In the genomic region with DNA sequence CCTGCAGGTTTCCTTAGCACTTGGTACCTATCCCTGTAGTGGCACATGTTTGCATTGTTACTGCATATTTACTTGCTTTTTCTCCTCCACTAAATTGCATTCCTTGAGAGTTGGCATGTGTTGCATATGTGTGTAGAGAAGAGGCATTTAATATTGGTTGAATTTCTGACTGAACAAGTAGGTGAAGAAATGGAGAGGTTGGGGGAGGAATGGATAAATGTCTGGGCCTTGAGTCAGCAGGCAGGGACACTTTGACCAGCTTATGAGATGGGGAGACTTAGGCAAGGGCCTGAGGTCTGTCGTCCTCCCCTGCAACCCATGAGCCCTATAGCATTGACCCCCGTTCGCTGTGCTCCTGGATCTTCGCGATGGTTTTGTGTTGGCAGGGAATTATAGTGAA, we compare ENCODE assay signal across 17 cellular contexts. TPM values are rescaled to one million over a fixed set of nuclear protein-coding genes. Genes with fewer than 3 reads are reported as not detected.
DNase-seq lines count a peak whose midpoint lies in the region; ATAC-seq and TF ChIP-seq lines count a peak whose summit lies in the region.
"Had no signal": no experiment of that assay in that cellular context is flagged by ENCODE, and none has a peak within 500 bp of the region (broad histone marks: within the 10 kb centered on the region; RNA-seq: fewer than 3 reads in every experiment).

No MANE protein-coding gene starts in this region.

- no peaks in the 10 kb centered on the region for H3K9me3 Mint-ChIP-seq in activated T-cell treated with anti-CD3 and anti-CD28 coated beads, Interleukin-2, amount 50 U/mL, for 72 hours
- H3K9me3 Mint-ChIP-seq in IgD-negative memory B cell: no peaks in the 10 kb centered on the region
- no peaks in the 10 kb centered on the region for H3K9me3 Mint-ChIP-seq in activated naive CD8-positive, alpha-beta T cell treated with anti-CD3 and anti-CD28 coated beads, Interleukin-2, amount 50 U/mL, for 24 hours
- no peaks in the 10 kb centered on the region for H3K9me3 Mint-ChIP-seq in stimulated activated effector memory CD8-positive, alpha-beta T cell treated with anti-CD3 and anti-CD28 coated beads, Interleukin-12 subunit alpha, Interleukin-12 subunit beta, amount 100 ng/mL, for 72 hours

- H3K36me3 Mint-ChIP-seq in activated T-cell treated with anti-CD3 and anti-CD28 coated beads, Interleukin-2, amount 50 U/mL, for 72 hours (ENCODE audit: insufficient read depth in 2 of 2): peaks cover 8 to 17% of the 10 kb centered on the region in 2 donors
- peaks cover 4% of the 10 kb centered on the region for H3K36me3 Mint-ChIP-seq in IgD-negative memory B cell
- peaks cover 26% of the 10 kb centered on the region for H3K36me3 Mint-ChIP-seq in activated naive CD8-positive, alpha-beta T cell treated with anti-CD3 and anti-CD28 coated beads, Interleukin-2, amount 50 U/mL, for 24 hours (ENCODE audit: low read depth)
- peaks cover 43% of the 10 kb centered on the region for H3K36me3 Mint-ChIP-seq in stimulated activated effector memory CD8-positive, alpha-beta T cell treated with anti-CD3 and anti-CD28 coated beads, Interleukin-12 subunit alpha, Interleukin-12 subunit beta, amount 100 ng/mL, for 72 hours

- no peaks in the 10 kb centered on the region for H3K36me3 ChIP-seq in MM.1S (replicated peaks; ENCODE audit: insufficient read depth, low read length)

- H3F3A ChIP-seq in MM.1S (ENCODE audit: insufficient read depth, low read length): peaks cover 3% of the 10 kb centered on the region; the same call in 1 of the 2 replicates

- no peaks in the 10 kb centered on the region for H3K9me3 ChIP-seq in MM.1S (replicated peaks; ENCODE audit: insufficient read depth, low read length)
- H3K9me3 ChIP-seq: left ventricle myocardium inferior, Peyer's patch, upper lobe of right lung had no signal

- H3K4me1 ChIP-seq in MM.1S (ENCODE audit: low read length): peaks cover 5% of the 10 kb centered on the region
- H3K4me1 ChIP-seq: upper lobe of right lung had no signal

- peaks cover 16% of the 10 kb centered on the region for H4K20me1 ChIP-seq in MM.1S (ENCODE audit: insufficient read depth, low read length)

- no peak overlapping the region for H3K9ac ChIP-seq in MM.1S (ENCODE audit: low read length)

- no peak overlapping the region for H3K4me3 ChIP-seq in MM.1S (ENCODE audit: low read length)
- H3K4me3 ChIP-seq: hepatocyte, left ventricle myocardium inferior, Peyer's patch, upper lobe of right lung had no signal

- no peak overlapping the region for H3K4me2 ChIP-seq in MM.1S (ENCODE audit: low read depth, low read length)
- H3K4me2 ChIP-seq: hepatocyte had no signal

- H3K9me2 ChIP-seq in MM.1S (replicated peaks; ENCODE audit: insufficient read depth, low read length): no peaks in the 10 kb centered on the region

- DNase-seq in activated T-cell treated with anti-CD3 and anti-CD28 coated beads, Interleukin-2, amount 50 U/mL, for 72 hours: no peak
- no peak for DNase-seq in activated T-cell treated with anti-CD3 and anti-CD28 coated beads, Interleukin-2, amount 50 U/mL, for 48 hours
- no peak for DNase-seq in activated naive CD8-positive, alpha-beta T cell treated with anti-CD3 and anti-CD28 coated beads, Interleukin-2, amount 50 U/mL, for 24 hours
- no peak for DNase-seq in stimulated activated effector memory CD8-positive, alpha-beta T cell treated with anti-CD3 and anti-CD28 coated beads, Interleukin-12 subunit alpha, Interleukin-12 subunit beta, amount 100 ng/mL, for 72 hours (ENCODE audit: low spot score in 2 of 2)
- DNase-seq in MM.1S: no peak
- DNase-seq: activated gamma-delta T cell; effector CD4-positive, alpha-beta T cell; left ventricle myocardium inferior; NCI-H2081 treated with DMSO at 0.1 percent for 48 hours; Peyer's patch; upper lobe of right lung had no signal

- H3K27ac Mint-ChIP-seq in activated T-cell treated with anti-CD3 and anti-CD28 coated beads, Interleukin-2, amount 50 U/mL, for 72 hours: peak overlapping the region; percentile 23
- H3K27ac Mint-ChIP-seq in IgD-negative memory B cell: peak overlapping the region; percentile 81 to 89 (median 86)
- peak overlapping the region; percentile 98 for H3K27ac Mint-ChIP-seq in activated naive CD8-positive, alpha-beta T cell treated with anti-CD3 and anti-CD28 coated beads, Interleukin-2, amount 50 U/mL, for 24 hours
- H3K27ac Mint-ChIP-seq in stimulated activated effector memory CD8-positive, alpha-beta T cell treated with anti-CD3 and anti-CD28 coated beads, Interleukin-12 subunit alpha, Interleukin-12 subunit beta, amount 100 ng/mL, for 72 hours: no peak overlapping the region

- TF ChIP-seq CTCF in MM.1S (IDR thresholded peaks at IDR 0.05; ENCODE audit: low read length): no peak

- no peak overlapping the region for H2AFZ ChIP-seq in MM.1S (ENCODE audit: low read length)
- H2AFZ ChIP-seq: hepatocyte had no signal

- H3K79me2 ChIP-seq in MM.1S (ENCODE audit: low read length): no peaks in the 10 kb centered on the region

- peaks cover 85% of the 10 kb centered on the region for H3K4me1 Mint-ChIP-seq in activated T-cell treated with anti-CD3 and anti-CD28 coated beads, Interleukin-2, amount 50 U/mL, for 72 hours (ENCODE audit: low read depth)
- H3K4me1 Mint-ChIP-seq in IgD-negative memory B cell: peaks cover 59 to 68% (median 65%) of the 10 kb centered on the region in 3 donors
- H3K4me1 Mint-ChIP-seq in activated naive CD8-positive, alpha-beta T cell treated with anti-CD3 and anti-CD28 coated beads, Interleukin-2, amount 50 U/mL, for 24 hours: peaks cover 85% of the 10 kb centered on the region
- H3K4me1 Mint-ChIP-seq in stimulated activated effector memory CD8-positive, alpha-beta T cell treated with anti-CD3 and anti-CD28 coated beads, Interleukin-12 subunit alpha, Interleukin-12 subunit beta, amount 100 ng/mL, for 72 hours: peaks cover 63% of the 10 kb centered on the region

- H3K27me3 Mint-ChIP-seq in activated T-cell treated with anti-CD3 and anti-CD28 coated beads, Interleukin-2, amount 50 U/mL, for 72 hours (ENCODE audit: low read depth): no peaks in the 10 kb centered on the region
- peaks cover 3% of the 10 kb centered on the region for H3K27me3 Mint-ChIP-seq in IgD-negative memory B cell
- H3K27me3 Mint-ChIP-seq in activated naive CD8-positive, alpha-beta T cell treated with anti-CD3 and anti-CD28 coated beads, Interleukin-2, amount 50 U/mL, for 24 hours: no peaks in the 10 kb centered on the region

- peaks cover 36% of the 10 kb centered on the region for H3K27me3 ChIP-seq in MM.1S (replicated peaks; ENCODE audit: insufficient read depth, low read length)
- H3K27me3 ChIP-seq: hepatocyte, Peyer's patch, upper lobe of right lung had no signal

- peak overlapping the region; percentile 45 to 63 for H3K4me3 Mint-ChIP-seq in activated T-cell treated with anti-CD3 and anti-CD28 coated beads, Interleukin-2, amount 50 U/mL, for 72 hours
- peak overlapping the region in 3 of 4 donors; percentile 89 to 97 (median 96) for H3K4me3 Mint-ChIP-seq in IgD-negative memory B cell
- H3K4me3 Mint-ChIP-seq in activated naive CD8-positive, alpha-beta T cell treated with anti-CD3 and anti-CD28 coated beads, Interleukin-2, amount 50 U/mL, for 24 hours: peak overlapping the region; percentile 96
- peak overlapping the region; percentile 78 for H3K4me3 Mint-ChIP-seq in stimulated activated effector memory CD8-positive, alpha-beta T cell treated with anti-CD3 and anti-CD28 coated beads, Interleukin-12 subunit alpha, Interleukin-12 subunit beta, amount 100 ng/mL, for 72 hours

- ATAC-seq in activated T-cell treated with anti-CD3 and anti-CD28 coated beads, Interleukin-2, amount 50 U/mL, for 72 hours (replicated peaks in 1 of 2): no peak
- no peak for ATAC-seq in activated naive CD8-positive, alpha-beta T cell treated with anti-CD3 and anti-CD28 coated beads, Interleukin-2, amount 50 U/mL, for 24 hours
- no peak for ATAC-seq in stimulated activated effector memory CD8-positive, alpha-beta T cell treated with anti-CD3 and anti-CD28 coated beads, Interleukin-12 subunit alpha, Interleukin-12 subunit beta, amount 100 ng/mL, for 72 hours
- ATAC-seq in GM18867 (IDR thresholded peaks at IDR 0.05; ENCODE audit: unreplicated experiment) (no peak), HG02571 (IDR thresholded peaks at IDR 0.05; ENCODE audit: unreplicated experiment) (no peak)
- ATAC-seq: upper lobe of right lung had no signal

- H3K27ac ChIP-seq in MM.1S (ENCODE audit: low read length): no peak overlapping the region
- H3K27ac ChIP-seq: hepatocyte, left ventricle myocardium inferior, upper lobe of right lung had no signal

RNA-seq across cellular contexts. Expression of gene GPR18, which starts 2.0 kb away (rescaled TPM):
- 10 to 100 TPM; 12.4 to 17.3 TPM for total RNA-seq in activated T-cell treated with anti-CD3 and anti-CD28 coated beads, Interleukin-2, amount 50 U/mL, for 72 hours
- 58.6 TPM for polyA plus RNA-seq in IgD-negative memory B cell
- total RNA-seq: bronchial epithelial cell, hepatocyte, left ventricle myocardium inferior, myocyte had no signal
- polyA plus RNA-seq: hepatocyte had no signal

RNA-seq across cellular contexts. Expression of gene GPR183, which starts 47.0 kb away (rescaled TPM):
- 10 to 100 TPM; 32.8 to 57.5 TPM for total RNA-seq in activated T-cell treated with anti-CD3 and anti-CD28 coated beads, Interleukin-2, amount 50 U/mL, for 72 hours
- polyA plus RNA-seq in IgD-negative memory B cell: 494 TPM
- total RNA-seq: bronchial epithelial cell had no signal

RNA-seq across cellular contexts. Expression of gene UBAC2, which starts 59.6 kb away (rescaled TPM):
- 10 to 100 TPM; 76.7 to 80.3 TPM for total RNA-seq in activated T-cell treated with anti-CD3 and anti-CD28 coated beads, Interleukin-2, amount 50 U/mL, for 72 hours
- 88.0 TPM for polyA plus RNA-seq in IgD-negative memory B cell
